19 cellular contexts compared by ENCODE assay signal in the genomic region with DNA sequence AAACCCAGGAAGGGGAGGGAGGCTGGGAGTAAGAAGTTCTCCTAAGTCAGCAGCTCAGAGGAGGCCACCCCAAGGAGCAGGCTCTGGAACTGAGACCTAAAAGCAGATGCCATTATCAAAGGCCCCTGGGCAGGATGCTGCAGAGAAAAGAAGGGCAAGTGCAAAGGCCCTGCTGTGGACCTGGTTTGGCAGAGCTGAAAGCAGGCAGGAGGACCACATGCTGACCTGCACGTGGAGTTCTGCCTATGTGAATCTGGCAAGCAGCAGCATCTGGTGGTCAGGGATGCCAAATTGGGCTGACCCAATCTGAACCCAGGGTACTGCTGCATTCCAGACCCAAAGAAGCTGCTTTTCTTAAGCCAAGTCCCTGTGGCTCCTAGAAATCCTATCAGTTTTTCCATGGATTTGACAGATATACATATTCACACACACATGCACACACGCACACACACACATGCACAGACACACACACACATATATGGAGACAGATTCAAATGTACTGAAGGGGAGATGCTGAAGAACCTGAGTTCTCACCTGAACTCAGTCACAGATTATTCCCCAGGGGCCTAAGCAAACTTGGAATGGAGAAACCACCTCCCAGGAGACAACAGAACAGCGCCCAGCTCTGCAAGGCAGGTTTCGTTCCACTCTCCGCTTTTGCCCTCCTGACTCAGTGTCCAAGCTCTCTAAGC.
"Had no signal": no experiment of that assay in that cellular context is flagged by ENCODE, and none has a peak within 500 bp of the region (broad histone marks: within the 10 kb centered on the region; RNA-seq: fewer than 3 reads in every experiment).

No MANE protein-coding gene starts in this region.

- DNase-seq: effector CD4-positive, alpha-beta T cell; endodermal cell; erythroblast; foreskin keratinocyte; immature natural killer cell; left ventricle myocardium inferior; mesenchymal stem cell; midbrain; naive B cell; sigmoid colon; stimulated activated naive CD4-positive, alpha-beta T cell; stomach; substantia nigra; trophoblast cell had no signal

- H3K36me3 ChIP-seq: left ventricle myocardium inferior, sigmoid colon, stomach had no signal

- FAIRE-seq: endothelial cell of umbilical vein, keratinocyte had no signal

- H3K4me3 ChIP-seq: coronary artery, left ventricle myocardium inferior, lung, sigmoid colon, skin epidermis, stomach had no signal

- H3K4me1 ChIP-seq: foreskin keratinocyte, left ventricle myocardium inferior, sigmoid colon had no signal

- H3K27me3 ChIP-seq: stomach had no signal

- H3K27ac ChIP-seq: coronary artery, foreskin keratinocyte, left ventricle myocardium inferior, sigmoid colon, skin epidermis had no signal

- ATAC-seq: foreskin keratinocyte had no signal

- H3K9me3 ChIP-seq: left ventricle myocardium inferior, sigmoid colon, stomach had no signal
